Comparison of ENCODE assay signal across 40 cellular contexts in genomic region chr10:49497358-49497757, GRCh38.
"Had no signal": no experiment of that assay in that cellular context is flagged by ENCODE, and none has a peak within 500 bp of the region (broad histone marks: within the 10 kb centered on the region; RNA-seq: fewer than 3 reads in every experiment).

No MANE protein-coding gene starts in this region.

- H3K4me1 ChIP-seq: ascending aorta had no signal

- DNase-seq: activated CD4-positive, alpha-beta memory T cell treated with anti-CD3 and anti-CD28 coated beads, Interleukin-2, amount 10 ng/mL, durations not matched to agents 7 days and 5 days; activated CD4-positive, alpha-beta T cell treated with anti-CD3 and anti-CD28 coated beads for 1 hour; activated CD4-positive, alpha-beta T cell treated with anti-CD3 and anti-CD28 coated beads for 36 hours; activated CD4-positive, alpha-beta T cell treated with anti-CD3 and anti-CD28 coated beads for 48 hours; activated CD4-positive, alpha-beta T cell treated with anti-CD3 and anti-CD28 coated beads, Interleukin-2, amount 10 ng/mL, durations not matched to agents 7 days and 5 days; activated CD4-positive, alpha-beta T cell treated with anti-CD3 and anti-CD28 coated beads, Interleukin-2, amount 50 U/mL, for 48 hours; activated CD4-positive, CD25-positive, alpha-beta regulatory T cell; activated CD8-positive, alpha-beta memory T cell treated with anti-CD3 and anti-CD28 coated beads for 24 hours; activated CD8-positive, alpha-beta memory T cell treated with anti-CD3 and anti-CD28 coated beads, Interleukin-2, amount 10 ng/mL, durations not matched to agents 7 days and 5 days; activated CD8-positive, alpha-beta memory T cell treated with anti-CD3 and anti-CD28 coated beads, Interleukin-2, amount 50 U/mL, for 48 hours; activated CD8-positive, alpha-beta T cell treated with anti-CD3 and anti-CD28 coated beads, Interleukin-2, amount 10 ng/mL, durations not matched to agents 7 days and 5 days; activated effector memory CD4-positive, alpha-beta T cell treated with Interleukin-2 at 50 U/mL for 16 hours; activated gamma-delta T cell; activated naive CD4-positive, alpha-beta T cell treated with anti-CD3 and anti-CD28 coated beads, Interleukin-2, amount 10 ng/mL, durations not matched to agents 7 days and 5 days; activated naive CD4-positive, alpha-beta T cell treated with Interleukin-2 at 50 U/mL for 16 hours; activated naive CD8-positive, alpha-beta T cell treated with anti-CD3 and anti-CD28 coated beads for 36 hours; activated T-cell treated with anti-CD3 and anti-CD28 coated beads, Interleukin-2, amount 50 U/mL, for 24 hours; activated T-cell treated with anti-CD3 and anti-CD28 coated beads, Interleukin-2, amount 50 U/mL, for 48 hours; adrenal gland; amygdala; anterior cingulate cortex; caudate nucleus; cerebellar nuclear complex; T-helper 1 cell; T-helper 2 cell; T-helper 9 cell; WERI-Rb-1 had no signal

- H3K9me3 Mint-ChIP-seq: activated CD4-positive, alpha-beta memory T cell treated with anti-CD3 and anti-CD28 coated beads, Interleukin-2, amount 10 ng/mL, durations not matched to agents 7 days and 5 days; activated CD4-positive, alpha-beta T cell treated with anti-CD3 and anti-CD28 coated beads, Interleukin-2, amount 10 ng/mL, durations not matched to agents 7 days and 5 days; activated naive CD4-positive, alpha-beta T cell treated with anti-CD3 and anti-CD28 coated beads, Interleukin-2, amount 10 ng/mL, durations not matched to agents 7 days and 5 days; activated naive CD4-positive, alpha-beta T cell treated with anti-CD3 and anti-CD28 coated beads, Interleukin-2, amount 50 U/mL, for 72 hours; activated naive CD8-positive, alpha-beta T cell treated with anti-CD3 and anti-CD28 coated beads for 36 hours; activated T-cell treated with anti-CD3 and anti-CD28 coated beads, Interleukin-2, amount 50 U/mL, for 24 hours; activated T-helper 2 cell treated with anti-CD3 and anti-CD28 coated beads, Interferon-gamma antibody, Interleukin-2, Interleukin-4, amounts not matched to agents 10 μg/mL and 5 μg/mL and 100 μg/mL, durations not matched to agents 14 hours and 24 hours and 36 hours; brain; central memory CD8-positive, alpha-beta T cell; T-helper 1 cell treated with Interleukin-12 subunit alpha and Interleukin-12 subunit beta and Interleukin-4 antibody, amounts not matched to agents 30 μg/mL and 1 μg/mL, for 36 hours; T-helper 2 cell treated with Interferon-gamma antibody and Interleukin-4, amounts not matched to agents 5 μg/mL and 100 μg/mL, for 36 hours; WTC11 had no signal

- H3K27me3 Mint-ChIP-seq: activated CD4-positive, alpha-beta memory T cell treated with anti-CD3 and anti-CD28 coated beads, Interleukin-2, amount 10 ng/mL, durations not matched to agents 7 days and 5 days; activated CD4-positive, alpha-beta T cell treated with anti-CD3 and anti-CD28 coated beads for 36 hours; activated CD4-positive, alpha-beta T cell treated with anti-CD3 and anti-CD28 coated beads, Interleukin-2, amount 10 ng/mL, durations not matched to agents 7 days and 5 days; activated CD8-positive, alpha-beta memory T cell treated with anti-CD3 and anti-CD28 coated beads, Interleukin-2, amount 10 ng/mL, durations not matched to agents 7 days and 5 days; activated naive CD4-positive, alpha-beta T cell treated with anti-CD3 and anti-CD28 coated beads, Interleukin-2, amount 10 ng/mL, durations not matched to agents 7 days and 5 days; activated naive CD8-positive, alpha-beta T cell treated with anti-CD3 and anti-CD28 coated beads for 36 hours; activated T-cell treated with anti-CD3 and anti-CD28 coated beads, Interleukin-2, amount 50 U/mL, for 24 hours; brain; central memory CD8-positive, alpha-beta T cell had no signal

- H3K36me3 ChIP-seq: adrenal gland, cardiac muscle cell, WERI-Rb-1 had no signal

- H3K27ac Mint-ChIP-seq: activated CD4-positive, alpha-beta memory T cell treated with anti-CD3 and anti-CD28 coated beads, Interleukin-2, amount 10 ng/mL, durations not matched to agents 7 days and 5 days; activated CD4-positive, alpha-beta T cell treated with anti-CD3 and anti-CD28 coated beads for 36 hours; activated CD4-positive, alpha-beta T cell treated with anti-CD3 and anti-CD28 coated beads, Interleukin-2, amount 10 ng/mL, durations not matched to agents 7 days and 5 days; activated CD8-positive, alpha-beta memory T cell treated with anti-CD3 and anti-CD28 coated beads, Interleukin-2, amount 10 ng/mL, durations not matched to agents 7 days and 5 days; activated CD8-positive, alpha-beta T cell treated with anti-CD3 and anti-CD28 coated beads, Interleukin-2, amount 10 ng/mL, durations not matched to agents 7 days and 5 days; activated naive CD4-positive, alpha-beta T cell treated with anti-CD3 and anti-CD28 coated beads, Interleukin-2, amount 10 ng/mL, durations not matched to agents 7 days and 5 days; activated naive CD4-positive, alpha-beta T cell treated with anti-CD3 and anti-CD28 coated beads, Interleukin-2, amount 50 U/mL, for 72 hours; activated naive CD8-positive, alpha-beta T cell treated with anti-CD3 and anti-CD28 coated beads for 36 hours; activated T-cell treated with anti-CD3 and anti-CD28 coated beads, Interleukin-2, amount 50 U/mL, for 24 hours; activated T-helper 2 cell treated with anti-CD3 and anti-CD28 coated beads, Interferon-gamma antibody, Interleukin-2, Interleukin-4, amounts not matched to agents 10 μg/mL and 5 μg/mL and 100 μg/mL, durations not matched to agents 14 hours and 24 hours and 36 hours; brain; T-helper 1 cell treated with Interleukin-12 subunit alpha and Interleukin-12 subunit beta and Interleukin-4 antibody, amounts not matched to agents 30 μg/mL and 1 μg/mL, for 36 hours; T-helper 2 cell treated with Interferon-gamma antibody and Interleukin-4, amounts not matched to agents 5 μg/mL and 100 μg/mL, for 36 hours; WTC11 had no signal

- H3K27me3 ChIP-seq: adrenal gland, ascending aorta, cardiac muscle cell had no signal

- H3K9me3 ChIP-seq: adrenal gland, ascending aorta had no signal

- ATAC-seq: activated CD4-positive, alpha-beta T cell treated with anti-CD3 and anti-CD28 coated beads for 36 hours; activated CD4-positive, CD25-positive, alpha-beta regulatory T cell treated with anti-CD3 and anti-CD28 coated beads, Interleukin-2, amount 50 U/mL, for 24 hours; activated CD8-positive, alpha-beta memory T cell treated with anti-CD3 and anti-CD28 coated beads, Interleukin-2, amount 10 ng/mL, durations not matched to agents 7 days and 5 days; activated CD8-positive, alpha-beta T cell treated with anti-CD3 and anti-CD28 coated beads, Interleukin-2, amount 10 ng/mL, durations not matched to agents 7 days and 5 days; activated naive CD4-positive, alpha-beta T cell treated with anti-CD3 and anti-CD28 coated beads, Interleukin-2, amount 50 U/mL, for 72 hours; WTC11 had no signal

- FAIRE-seq: bronchial epithelial cell, colon, TTC549 had no signal

- H3K27ac ChIP-seq: ascending aorta, cardiac muscle cell, WERI-Rb-1 had no signal

- H3K4me1 Mint-ChIP-seq: activated CD4-positive, alpha-beta T cell treated with anti-CD3 and anti-CD28 coated beads for 36 hours; activated naive CD8-positive, alpha-beta T cell treated with anti-CD3 and anti-CD28 coated beads for 36 hours had no signal

- H3K36me3 Mint-ChIP-seq: WTC11 had no signal

- H3K4me3 ChIP-seq: adrenal gland, ascending aorta, cardiac muscle cell had no signal

- H3K4me3 Mint-ChIP-seq: activated CD4-positive, alpha-beta memory T cell treated with anti-CD3 and anti-CD28 coated beads, Interleukin-2, amount 10 ng/mL, durations not matched to agents 7 days and 5 days; activated CD4-positive, alpha-beta T cell treated with anti-CD3 and anti-CD28 coated beads for 36 hours; activated CD4-positive, alpha-beta T cell treated with anti-CD3 and anti-CD28 coated beads, Interleukin-2, amount 10 ng/mL, durations not matched to agents 7 days and 5 days; activated CD8-positive, alpha-beta memory T cell treated with anti-CD3 and anti-CD28 coated beads, Interleukin-2, amount 10 ng/mL, durations not matched to agents 7 days and 5 days; activated CD8-positive, alpha-beta T cell treated with anti-CD3 and anti-CD28 coated beads, Interleukin-2, amount 10 ng/mL, durations not matched to agents 7 days and 5 days; activated naive CD4-positive, alpha-beta T cell treated with anti-CD3 and anti-CD28 coated beads, Interleukin-2, amount 10 ng/mL, durations not matched to agents 7 days and 5 days; activated naive CD8-positive, alpha-beta T cell treated with anti-CD3 and anti-CD28 coated beads for 36 hours; activated T-cell treated with anti-CD3 and anti-CD28 coated beads, Interleukin-2, amount 50 U/mL, for 24 hours; brain; central memory CD8-positive, alpha-beta T cell; T-helper 1 cell treated with Interleukin-12 subunit alpha and Interleukin-12 subunit beta and Interleukin-4 antibody, amounts not matched to agents 30 μg/mL and 1 μg/mL, for 36 hours; T-helper 2 cell treated with Interferon-gamma antibody and Interleukin-4, amounts not matched to agents 5 μg/mL and 100 μg/mL, for 36 hours; WTC11 had no signal
